Comparison of ENCODE assay signal across 3 cellular contexts in genomic region chr21:39803393-39803792, GRCh38. TPM values are rescaled to one million over a fixed set of nuclear protein-coding genes. Genes with fewer than 3 reads are reported as not detected.
"Had no signal": no experiment of that assay in that cellular context is flagged by ENCODE, and none has a peak within 500 bp of the region (broad histone marks: within the 10 kb centered on the region; RNA-seq: fewer than 3 reads in every experiment).

No MANE protein-coding gene starts in this region.

- DNase-seq: GDM1, GF-D8 had no signal

- H3K4me3 ChIP-seq: GM12878 had no signal

- ATAC-seq: GM12878 had no signal

RNA-seq across cellular contexts. Expression of gene IGSF5, which starts 58.4 kb away (rescaled TPM):
- total RNA-seq: GM12878 had no signal
